ENCODE assay signal across 20 cellular contexts in genomic region chr6:133244502-133244901, GRCh38. TPM values are rescaled to one million over a fixed set of nuclear protein-coding genes. Genes with fewer than 3 reads are reported as not detected.
A peak's percentile ranks its signal among the peaks of the same experiment; 100 is the strongest.
DNase-seq lines count a peak whose midpoint lies in the region; ATAC-seq and TF ChIP-seq lines count a peak whose summit lies in the region.
"Had no signal": no experiment of that assay in that cellular context is flagged by ENCODE, and none has a peak within 500 bp of the region (broad histone marks: within the 10 kb centered on the region; RNA-seq: fewer than 3 reads in every experiment).

No MANE protein-coding gene starts in this region.

- TF ChIP-seq CTCF in Calu3 (IDR thresholded peaks at IDR 0.05; ENCODE audit: unreplicated experiment) (no peak), WI38 (IDR thresholded peaks at IDR 0.05; ENCODE audit: low read depth, low read length) (no peak), psoas muscle (IDR thresholded peaks at IDR 0.05) (no peak)

- H3K27ac ChIP-seq in psoas muscle (peak overlapping the region; percentile 99), trophoblast cell (ENCODE audit: low read depth, low read length) (no peak overlapping the region)
- H3K27ac ChIP-seq: RWPE1, SJSA1 had no signal

- H3K27me3 ChIP-seq in psoas muscle (ENCODE audit: insufficient read depth in 3 of 3, low read length in 2 of 3) (no peaks in the 10 kb centered on the region), trophoblast cell (ENCODE audit: insufficient read depth, low read length) (peaks cover 34% of the 10 kb centered on the region)

- no peak overlapping the region for H4K12ac ChIP-seq in trophoblast cell (ENCODE audit: low read depth, low read length)

- 13 to 18% (median 16%) methylated on average over 4 of the region's 4 CpGs for WGBS in psoas muscle, 3 donors
- WGBS in trophoblast cell (ENCODE audit: extremely low coverage, insufficient coverage, insufficient read length) = no CpG with 5 or more reads among the region's 4 CpGs

- H3K9me3 ChIP-seq in psoas muscle (no peaks in the 10 kb centered on the region), trophoblast cell (ENCODE audit: insufficient read depth, low read depth, low read length) (no peaks in the 10 kb centered on the region)
- H3K9me3 ChIP-seq: SJSA1 had no signal

- H3K9ac ChIP-seq in trophoblast cell (ENCODE audit: low read length) = no peak overlapping the region

- peaks cover 37% of the 10 kb centered on the region for H3K4me1 ChIP-seq in psoas muscle
- H3K4me1 ChIP-seq in trophoblast cell (ENCODE audit: control insufficient read depth in 1 of 2, insufficient read depth in 2 of 2, low read length in 2 of 2) = peaks cover 8 to 11% of the 10 kb centered on the region in 2 experiments

- H2BK12ac ChIP-seq in trophoblast cell (ENCODE audit: low read length) = no peak overlapping the region

- H3K4me3 ChIP-seq in WI38 (ENCODE audit: low read depth, low read length) (peak overlapping the region; percentile 97), psoas muscle (peak overlapping the region; percentile 93), trophoblast cell (ENCODE audit: low read depth, low read length) (no peak overlapping the region)
- H3K4me3 ChIP-seq: SJSA1 had no signal

- peak overlapping the region; percentile 67 for H3K4me3 Mint-ChIP-seq in Calu3 (ENCODE audit: low read depth, unreplicated experiment)
- H3K4me3 Mint-ChIP-seq: CD4-positive, alpha-beta memory T cell had no signal

- H3K4me2 ChIP-seq in trophoblast cell (ENCODE audit: low read length) = no peak overlapping the region

- no peak overlapping the region for H3K18ac ChIP-seq in trophoblast cell (ENCODE audit: low read length)

- no peak overlapping the region for H2AK5ac ChIP-seq in trophoblast cell (ENCODE audit: low read length)

- intact Hi-C loops in Calu3 (cut with micrococcal nuclease; ENCODE audit: unreplicated experiment) = loop anchor here (5.0 to 10.0 kb wide), 2 partner anchors 150 to 282 kb away; no protein-coding TSS in a partner anchor
- intact Hi-C loops in psoas muscle (cut with DNase I) = loop anchor here in 1 of 2 donors (5.0 kb wide), 2 partner anchors 123 to 182 kb away; no protein-coding TSS in a partner anchor

- H3K4me1 Mint-ChIP-seq in Calu3 (ENCODE audit: low read depth, unreplicated experiment) = peaks cover 22% of the 10 kb centered on the region

- H2AFZ ChIP-seq in trophoblast cell (ENCODE audit: insufficient read depth, low read length, poor library complexity) = no peak overlapping the region

- no peaks in the 10 kb centered on the region for H3K36me3 ChIP-seq in psoas muscle (ENCODE audit: insufficient read depth in 1 of 2, low read depth in 1 of 2)
- H3K36me3 ChIP-seq in trophoblast cell (ENCODE audit: control insufficient read depth in 1 of 2, insufficient read depth in 2 of 2, low read length in 2 of 2) = no peaks in the 10 kb centered on the region
- H3K36me3 ChIP-seq: SJSA1 had no signal

- BruUV-seq in Calu3 (replicated peaks; lab: Mats Ljungman, UMichigan) = no TSS peak

- ATAC-seq in psoas muscle = no peak
- ATAC-seq: HCT116, HepG2 had no signal

- peaks cover 41% of the 10 kb centered on the region for H3K36me3 Mint-ChIP-seq in Calu3 (ENCODE audit: insufficient read depth, unreplicated experiment)
- H3K36me3 Mint-ChIP-seq: CD4-positive, alpha-beta memory T cell had no signal

- no peaks in the 10 kb centered on the region for H3K79me2 ChIP-seq in trophoblast cell (ENCODE audit: control insufficient read depth, insufficient read depth, low read length, poor library complexity)

- H3K14ac ChIP-seq in trophoblast cell (ENCODE audit: low read length) = no peak overlapping the region

- H3K79me1 ChIP-seq in trophoblast cell (ENCODE audit: low read length) = no peaks in the 10 kb centered on the region

- H3K27ac Mint-ChIP-seq in Calu3 (ENCODE audit: unreplicated experiment) = peak overlapping the region; percentile 47
- H3K27ac Mint-ChIP-seq: CD4-positive, alpha-beta memory T cell had no signal

- H3K23ac ChIP-seq in trophoblast cell (ENCODE audit: low read length) = no peak overlapping the region

- no peak overlapping the region for H4K91ac ChIP-seq in trophoblast cell (ENCODE audit: low read depth, low read length)

- no peak overlapping the region for H3K4ac ChIP-seq in trophoblast cell (ENCODE audit: low read depth, low read length)

- CTCF ChIA-PET in Calu3 (lab: Charles Lee) = interaction anchor here (0.8 kb wide), 1 partner anchor 709 kb away, joined by 4 read pairs; the partner anchor contains the start of gene TBPL1
- CTCF ChIA-PET in HEK293T (lab: Yijun Ruan, JAX) = interaction anchor here (0.6 kb wide), 1 partner anchor 420 kb away, joined by 3 read pairs; no protein-coding TSS in a partner anchor

- DNase-seq in Calu3 (no peak), HEK293T (ENCODE audit: extremely low spot score) (no peak), psoas muscle (no peak), GM03348 (ENCODE audit: low spot score) (no peak), trophoblast cell (no peak), cerebellar cortex (ENCODE audit: low spot score) (no peak)
- DNase-seq in activated T-cell treated with anti-CD3 and anti-CD28 coated beads, Interleukin-2, amount 50 U/mL, for 1 hour = no peak
- DNase-seq: CD4-positive, alpha-beta memory T cell; DMS79; NCI-H1105 treated with DMSO at 0.1 percent for 48 hours; NCI-H187; NCI-H446; NCI-H69 had no signal

- POLR2A ChIA-PET in HEK293T (lab: Yijun Ruan, JAX) = no interaction called here

- no peaks in the 10 kb centered on the region for H3K27me3 Mint-ChIP-seq in Calu3 (ENCODE audit: unreplicated experiment)

- no peak overlapping the region for H4K8ac ChIP-seq in trophoblast cell (ENCODE audit: low read depth, low read length)

- no peak overlapping the region for H2BK120ac ChIP-seq in trophoblast cell (ENCODE audit: insufficient read depth, low read length, poor library complexity)

- H2BK5ac ChIP-seq in trophoblast cell (ENCODE audit: low read depth, low read length, poor library complexity) = no peak overlapping the region

- H3K9me3 Mint-ChIP-seq in Calu3 (ENCODE audit: low read depth, unreplicated experiment) = no peaks in the 10 kb centered on the region

TF ChIP-seq in HEK293T, 16 proteins besides CTCF, POLR2A, EP300 and RAD21:
- TF ChIP-seq FOXK2 (IDR thresholded peaks at IDR 0.05) (no peak), PKNOX1 (IDR thresholded peaks at IDR 0.05) (peak; percentile 69)
TF ChIP-seq in HEK293T: peak in this region for 1.

RNA-seq across cellular contexts. Expression of gene EYA4, which starts 3.3 kb away (rescaled TPM):
- total RNA-seq in Calu3 (2022) = 38.8 and 55.1 TPM in 2 replicates
- 10 to 100 TPM; 32.8 to 48.3 (median 37.4) TPM for total RNA-seq in psoas muscle
- polyA plus RNA-seq in psoas muscle = 10 to 100 TPM in 2 of 3 donors, 1 to 10 TPM in 1; 5.6 to 22.2 (median 12.8) TPM
- 0.10 and 0.12 TPM in 2 replicates for polyA plus RNA-seq in trophoblast cell (2013)
- total RNA-seq: CD4-positive, alpha-beta memory T cell; G401; HepG2; MCF 10A had no signal
- polyA plus RNA-seq: CD4-positive, alpha-beta memory T cell; HepG2 had no signal
